21 cellular contexts compared by ENCODE assay signal in the genomic region with DNA sequence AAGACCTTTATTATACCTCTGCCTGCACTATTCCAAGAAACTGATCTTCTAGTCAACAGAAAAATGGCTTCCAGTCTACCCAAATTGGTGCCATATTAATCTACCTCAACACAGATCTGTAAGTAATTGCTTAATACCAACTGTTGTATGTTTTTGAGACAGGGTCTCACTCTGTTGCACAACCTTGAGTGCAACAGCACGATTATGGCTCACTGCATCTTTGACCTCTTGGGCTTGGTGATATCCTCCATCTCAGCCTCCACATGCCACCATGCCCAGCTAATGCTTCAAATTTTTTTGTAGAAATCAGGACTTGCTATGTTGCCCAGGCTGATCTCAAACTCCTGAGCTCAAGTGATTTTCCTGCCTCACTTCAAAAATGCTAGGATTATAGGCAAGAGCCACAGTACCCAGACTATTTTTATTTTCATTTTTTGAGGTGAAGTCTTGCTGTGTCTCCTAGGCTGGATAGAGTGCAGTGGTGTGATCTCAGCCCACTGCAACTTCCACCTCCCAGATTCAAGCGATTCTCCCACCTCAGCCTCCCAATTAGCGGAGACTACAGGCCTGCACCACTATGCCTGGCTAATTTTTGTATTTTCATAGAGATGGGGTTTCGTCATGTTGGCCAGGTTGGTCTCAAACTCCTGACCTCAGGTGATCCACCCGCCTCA. TPM values are rescaled to one million over a fixed set of nuclear protein-coding genes. Genes with fewer than 3 reads are reported as not detected.
A peak's percentile ranks its signal among the peaks of the same experiment; 100 is the strongest.
DNase-seq lines count a peak whose midpoint lies in the region; ATAC-seq, FAIRE-seq and TF ChIP-seq lines count a peak whose summit lies in the region.
"Had no signal": no experiment of that assay in that cellular context is flagged by ENCODE, and none has a peak within 500 bp of the region (broad histone marks: within the 10 kb centered on the region; RNA-seq: fewer than 3 reads in every experiment).

No MANE protein-coding gene starts in this region.

- H3K4me2 ChIP-seq in IMR-90 (ENCODE audit: low read depth, low read length) = no peak overlapping the region
- no peak overlapping the region for H3K4me2 ChIP-seq in GM12878 (ENCODE audit: control insufficient read depth, insufficient read depth)
- H3K4me2 ChIP-seq in trophoblast cell (ENCODE audit: low read length) = no peak overlapping the region
- H3K4me2 ChIP-seq: A549 had no signal

- H3K4me3 Mint-ChIP-seq in MCF 10A (ENCODE audit: unreplicated experiment) = no peak overlapping the region

- no peak overlapping the region for H3K4ac ChIP-seq in IMR-90 (ENCODE audit: low read depth, low read length)
- peak overlapping the region; percentile 97 for H3K4ac ChIP-seq in trophoblast cell (ENCODE audit: low read depth, low read length)

- in situ Hi-C loops in IMR-90 (cut with MboI; ENCODE audit: low sequenced_read_pairs) = no loop called here
- in situ Hi-C loops in GM12878 (cut with MboI) = no loop called here

- H3K27me3 Mint-ChIP-seq in MCF 10A (ENCODE audit: insufficient read depth, unreplicated experiment) = no peaks in the 10 kb centered on the region
- H3K27me3 Mint-ChIP-seq: CD4-positive, alpha-beta memory T cell had no signal

- H3K4me1 Mint-ChIP-seq in MCF 10A (ENCODE audit: insufficient read depth, unreplicated experiment) = peaks cover 26% of the 10 kb centered on the region

- H3K36me3 ChIP-seq in breast epithelium = no peaks in the 10 kb centered on the region
- H3K36me3 ChIP-seq in IMR-90 (ENCODE audit: control insufficient read depth, insufficient read depth, low read length) = peaks cover 45% of the 10 kb centered on the region
- H3K36me3 ChIP-seq in GM12878 (ENCODE audit: control insufficient read depth in 2 of 2, insufficient read depth in 2 of 2, low read length in 1 of 2) = peaks cover 7 to 27% of the 10 kb centered on the region in 2 experiments
- H3K36me3 ChIP-seq in trophoblast cell (ENCODE audit: control insufficient read depth in 1 of 2, insufficient read depth in 2 of 2, low read length in 2 of 2) = peaks cover 37 to 40% of the 10 kb centered on the region in 2 experiments

- intact Hi-C loops in MCF 10A (cut with micrococcal nuclease) (no loop called here), breast epithelium (cut with DNase I; ENCODE audit: low total_unique reads) (no loop called here), IMR-90 (cut with micrococcal nuclease) (no loop called here), GM12878 (cut with micrococcal nuclease; ENCODE audit: unreplicated experiment) (no loop called here)

- H3K27me3 ChIP-seq in breast epithelium (no peaks in the 10 kb centered on the region), IMR-90 (ENCODE audit: control insufficient read depth, insufficient read depth, low read length) (no peaks in the 10 kb centered on the region), GM12878 (replicated peaks in 1 of 2; ENCODE audit: control insufficient read depth in 2 of 2, insufficient read depth in 2 of 2, low read length in 1 of 2) (no peaks in the 10 kb centered on the region), trophoblast cell (ENCODE audit: insufficient read depth, low read length) (no peaks in the 10 kb centered on the region)

- H2AK5ac ChIP-seq in IMR-90 (ENCODE audit: low read depth, low read length) (no peak overlapping the region), trophoblast cell (ENCODE audit: low read length) (no peak overlapping the region)

- H3K4me3 ChIP-seq in breast epithelium (no peak overlapping the region), IMR-90 (ENCODE audit: insufficient read depth, low read depth, low read length) (no peak overlapping the region), GM12878 (no peak overlapping the region; the same call in 1 of the 2 replicates), trophoblast cell (ENCODE audit: low read depth, low read length) (no peak overlapping the region)
- H3K4me3 ChIP-seq: A549 had no signal

- TF ChIP-seq POLR2A in breast epithelium (IDR thresholded peaks at IDR 0.05) = no peak
- TF ChIP-seq POLR2A in IMR-90 (IDR thresholded peaks at IDR 0.05; ENCODE audit: low read depth, low read length) = no peak
- 0 out of 2 replicates have a peak, but pooled peaks have one; percentile 20 for TF ChIP-seq POLR2A in GM12878 (IDR thresholded peaks at IDR 0.05; ENCODE audit: low read depth, low read length)

- H3K23ac ChIP-seq in IMR-90 (ENCODE audit: low read depth, low read length) = no peak overlapping the region
- no peak overlapping the region for H3K23ac ChIP-seq in trophoblast cell (ENCODE audit: low read length)

- no peak overlapping the region for H2AK9ac ChIP-seq in IMR-90 (replicated peaks; ENCODE audit: low read depth, low read length, poor library complexity)

- H4K20me1 ChIP-seq in IMR-90 (ENCODE audit: insufficient read depth, low read length) = peaks cover 98% of the 10 kb centered on the region
- H4K20me1 ChIP-seq in GM12878 (ENCODE audit: control insufficient read depth, insufficient read depth) = peaks cover 3% of the 10 kb centered on the region

- peaks cover 93% of the 10 kb centered on the region for H3K36me3 Mint-ChIP-seq in MCF 10A (ENCODE audit: insufficient read depth, unreplicated experiment)

- H3K9me1 ChIP-seq in IMR-90 (ENCODE audit: insufficient read depth, low read length) = peaks cover 13% of the 10 kb centered on the region

- no peak overlapping the region for H3K9ac ChIP-seq in IMR-90 (ENCODE audit: low read depth, low read length)
- no peak overlapping the region for H3K9ac ChIP-seq in GM12878 (ENCODE audit: control insufficient read depth, insufficient read depth, low read length)
- H3K9ac ChIP-seq in trophoblast cell (ENCODE audit: low read length) = no peak overlapping the region

- no peak for TF ChIP-seq CTCF in MCF 10A (IDR thresholded peaks at IDR 0.05; ENCODE audit: unreplicated experiment)
- TF ChIP-seq CTCF in breast epithelium (IDR thresholded peaks at IDR 0.05) = no peak
- no peak for TF ChIP-seq CTCF in IMR-90 (conservative IDR thresholded peaks at IDR 0.05; ENCODE audit: low read depth, low read length)
- no peak for TF ChIP-seq CTCF in GM12878 (IDR thresholded peaks at IDR 0.05 in 2 of 3, conservative IDR thresholded peaks at IDR 0.05 in 1 of 3; ENCODE audit: control insufficient read depth in 2 of 3, extremely low read depth in 1 of 3, insufficient read depth in 1 of 3, low read depth in 3 of 3, low read length in 3 of 3)

- H4K5ac ChIP-seq in IMR-90 (ENCODE audit: low read depth, low read length) = no peak overlapping the region

- peaks cover 87% of the 10 kb centered on the region for H3K79me2 ChIP-seq in GM12878 (ENCODE audit: control insufficient read depth, insufficient read depth, low read length)
- H3K79me2 ChIP-seq in trophoblast cell (ENCODE audit: control insufficient read depth, insufficient read depth, low read length, poor library complexity) = peaks cover 20% of the 10 kb centered on the region

- H3K14ac ChIP-seq in IMR-90 (replicated peaks; ENCODE audit: low read depth, low read length) (no peak overlapping the region), trophoblast cell (ENCODE audit: low read length) (no peak overlapping the region)

- H4K91ac ChIP-seq in IMR-90 (ENCODE audit: insufficient read depth, low read depth, low read length) (no peak overlapping the region), trophoblast cell (ENCODE audit: low read depth, low read length) (no peak overlapping the region)

- H3K4me1 ChIP-seq in breast epithelium = peaks cover 0 to 16% of the 10 kb centered on the region in 2 donors
- H3K4me1 ChIP-seq in IMR-90 (ENCODE audit: control insufficient read depth, insufficient read depth, low read length) = peaks cover 6% of the 10 kb centered on the region
- no peaks in the 10 kb centered on the region; the same call in 1 of the 2 replicates for H3K4me1 ChIP-seq in GM12878 (ENCODE audit: control insufficient read depth, insufficient read depth, low read length)
- peaks cover 0 to 4% of the 10 kb centered on the region in 2 experiments for H3K4me1 ChIP-seq in trophoblast cell (ENCODE audit: control insufficient read depth in 1 of 2, insufficient read depth in 2 of 2, low read length in 2 of 2)

- no peak overlapping the region for H4K8ac ChIP-seq in IMR-90 (ENCODE audit: low read depth in 2 of 2, low read length in 2 of 2)
- H4K8ac ChIP-seq in trophoblast cell (ENCODE audit: low read depth, low read length) = no peak overlapping the region

- H2BK20ac ChIP-seq in IMR-90 (ENCODE audit: low read depth, low read length) = no peak overlapping the region

- POLR2A ChIA-PET in MCF 10A (lab: Yijun Ruan, JAX) (interaction anchor here (0.6 to 1.6 kb wide), 5 partner anchors 12 to 182 kb away, joined by 3 to 10 read pairs (median 3); a partner anchor contains a TSS), IMR-90 (lab: Charles Lee; ENCODE audit: unreplicated experiment) (no interaction called here), GM12878 (lab: Charles Lee) (no interaction called here)

- no peak for FAIRE-seq in GM12878 (lab: Jason Lieb, UNC)
- FAIRE-seq: D721Med, HTR-8/SVneo, RCC 7860 had no signal

- SMC1A ChIA-PET in GM12878 (lab: Charles Lee; ENCODE audit: uncharacterized antibody, unreplicated experiment) = interaction anchor here (1.3 to 3.3 kb wide), 2 partner anchors 9 to 23 kb away, joined by 5 to 8 read pairs; no protein-coding TSS in a partner anchor

- no TSS peak for BruUV-seq in MCF 10A (replicated peaks; lab: Mats Ljungman, UMichigan)
- no TSS peak for BruUV-seq in IMR-90 (replicated peaks; lab: Mats Ljungman, UMichigan)
- BruUV-seq in GM12878 (replicated peaks; lab: Mats Ljungman, UMichigan) = no TSS peak

- H4K12ac ChIP-seq in trophoblast cell (ENCODE audit: low read depth, low read length) = no peak overlapping the region

- H3K18ac ChIP-seq in IMR-90 (ENCODE audit: low read depth, low read length) (no peak overlapping the region), trophoblast cell (ENCODE audit: low read length) (no peak overlapping the region)

- H3K79me1 ChIP-seq in IMR-90 (ENCODE audit: low read depth in 1 of 2, low read length in 2 of 2) = peaks cover 0 to 45% of the 10 kb centered on the region in 2 experiments; a peak in 3 of 4 replicates
- no peaks in the 10 kb centered on the region for H3K79me1 ChIP-seq in trophoblast cell (ENCODE audit: low read length)

- no peak overlapping the region for H2BK120ac ChIP-seq in IMR-90 (ENCODE audit: low read depth, low read length)
- H2BK120ac ChIP-seq in trophoblast cell (ENCODE audit: insufficient read depth, low read length, poor library complexity) = no peak overlapping the region

- ATAC-seq in IMR-90 (ENCODE audit: low read depth) (no peak), GM12878 (no peak), GM19324 (IDR thresholded peaks at IDR 0.05; ENCODE audit: low FRiP score, unreplicated experiment) (no peak)
- ATAC-seq: A549, HCT116 had no signal

- H2BK5ac ChIP-seq in IMR-90 (ENCODE audit: low read depth, low read length, poor library complexity, severe bottlenecking) (peak overlapping the region; percentile 24), trophoblast cell (ENCODE audit: low read depth, low read length, poor library complexity) (no peak overlapping the region)

- H3K9me3 Mint-ChIP-seq in MCF 10A (ENCODE audit: unreplicated experiment) = no peaks in the 10 kb centered on the region

- H2BK12ac ChIP-seq in trophoblast cell (ENCODE audit: low read length) = no peak overlapping the region

- H3K27ac Mint-ChIP-seq in MCF 10A (ENCODE audit: low read depth, unreplicated experiment) = peak overlapping the region; percentile 31

- H3K27ac ChIP-seq in breast epithelium (no peak overlapping the region), IMR-90 (ENCODE audit: insufficient read depth, low read length) (no peak overlapping the region), GM12878 (ENCODE audit: control insufficient read depth, insufficient read depth) (no peak overlapping the region), trophoblast cell (ENCODE audit: low read depth, low read length) (no peak overlapping the region)
- H3K27ac ChIP-seq: A549 had no signal

- H3K9me3 ChIP-seq in breast epithelium (no peaks in the 10 kb centered on the region), IMR-90 (ENCODE audit: control insufficient read depth, insufficient read depth, low read length) (no peaks in the 10 kb centered on the region), GM12878 (replicated peaks; ENCODE audit: control insufficient read depth, insufficient read depth, low read length) (peaks cover 33% of the 10 kb centered on the region), trophoblast cell (ENCODE audit: insufficient read depth, low read depth, low read length) (no peaks in the 10 kb centered on the region)

- WGBS in IMR-90 (ENCODE audit: extremely low coverage in 2 of 2, insufficient read length in 1 of 2), 2 experiments = 100% methylated on average over 2 of the region's 5 CpGs; no CpG with 5 or more reads in 1 of the 2 experiments
- WGBS in GM12878 (ENCODE audit: insufficient coverage, insufficient replicate concordance, low lambda C conversion rate, missing lambda C conversion rate) = 97% methylated on average over 5 of the region's 5 CpGs
- WGBS in trophoblast cell (ENCODE audit: extremely low coverage, insufficient coverage, insufficient read length) = no CpG with 5 or more reads among the region's 5 CpGs

- H2AFZ ChIP-seq in IMR-90 (replicated peaks; ENCODE audit: low read length, poor library complexity) (no peak overlapping the region), GM12878 (ENCODE audit: control insufficient read depth, low read depth, low read length) (no peak overlapping the region), trophoblast cell (ENCODE audit: insufficient read depth, low read length, poor library complexity) (no peak overlapping the region)

- no peak for TF ChIP-seq EP300 in GM12878 (IDR thresholded peaks at IDR 0.05; ENCODE audit: borderline replicate concordance in 1 of 2, control insufficient read depth in 1 of 2, low read depth in 2 of 2, low read length in 2 of 2)

- H2BK15ac ChIP-seq in IMR-90 (ENCODE audit: low read depth, low read length) = no peak overlapping the region

- no peak overlapping the region for H3K56ac ChIP-seq in IMR-90 (ENCODE audit: extremely low read depth, insufficient read depth, low read length)

- RAD21 ChIA-PET in GM12878 (lab: Charles Lee; ENCODE audit: unreplicated experiment) = no interaction called here

- dilution Hi-C loops in IMR-90 (cut with HindIII; ENCODE audit: low sequenced_read_pairs, unreplicated experiment) = no loop called here

- TF ChIP-seq RAD21 in IMR-90 (IDR thresholded peaks at IDR 0.05; ENCODE audit: low read length) (no peak), GM12878 (IDR thresholded peaks at IDR 0.05; ENCODE audit: insufficient read depth, low read depth, low read length) (no peak)

- DNase-seq in MCF 10A (ENCODE audit: unreplicated experiment) = no peak
- no peak for DNase-seq in breast epithelium (ENCODE audit: low spot score in 2 of 2)
- DNase-seq in IMR-90 = no peak
- DNase-seq in GM12878 (ENCODE audit: low read depth, low spot score) = no peak
- no peak for DNase-seq in trophoblast cell
- no peak for DNase-seq in DMS153 treated with DMSO at 0.1 percent for 48 hours (lab: John Stamatoyannopoulos, UW; ENCODE audit: unreplicated experiment)
- no peak for DNase-seq in NCI-H446 treated with DMSO at 0.1 percent for 48 hours (lab: John Stamatoyannopoulos, UW)
- DNase-seq: CD4-positive, alpha-beta memory T cell; GF-D8; KBM-7; NCI-H1092 treated with DMSO at 0.1 percent for 48 hours; NCI-H1694 treated with DMSO at 0.1 percent for 48 hours; NCI-H510A; SHP77 had no signal

- CTCF ChIA-PET in MCF 10A (lab: Yijun Ruan, JAX) = interaction anchor here (0.6 to 1.8 kb wide), 3 partner anchors 11 to 1564 kb away, joined by 4 to 7 read pairs (median 5); no protein-coding TSS in a partner anchor
- CTCF ChIA-PET in IMR-90 (lab: Yijun Ruan, JAX) = no interaction called here
- CTCF ChIA-PET in GM12878 (lab: Yijun Ruan, JAX) = interaction anchor here (0.7 to 2.8 kb wide), 3 partner anchors 10 to 131 kb away, joined by 3 to 21 read pairs (median 3); no protein-coding TSS in a partner anchor

RNA-seq across cellular contexts. Expression of a gene that starts 14.4 kb away (rescaled TPM):
- total RNA-seq in MCF 10A (2022) = 78.6 and 88.0 TPM in 2 replicates
- total RNA-seq in breast epithelium = 10 to 100 TPM; 35.8 to 46.2 (median 36.4) TPM
- total RNA-seq in IMR-90 (2012; rRNA removed) = 25.6 and 38.9 TPM in 2 replicates
- polyA plus RNA-seq in IMR-90 (2012; rRNA removed) = 7.8 and 8.9 TPM in 2 replicates
- polyA plus RNA-seq in IMR-90 (2012; cell fraction: cytosol; rRNA removed) = 1.3 and 10.4 TPM in 2 replicates
- 17.2 and 31.8 TPM in 2 replicates for polyA plus RNA-seq in IMR-90 (2012; cell fraction: nucleus; rRNA removed; ENCODE audit: low replicate concordance)
- 111 and 118 TPM in 2 replicates for total RNA-seq in GM12878 (2013; cell fraction: nucleolus; rRNA removed)
- total RNA-seq in GM12878 (2014; rRNA removed) = 26.2 and 30.8 TPM in 2 replicates
- total RNA-seq in GM12878 (2014; rRNA removed; fragmentation: Illumina TruSeq; extraction: Trizol) = 32.1 and 32.3 TPM in 2 replicates
- 31.1 and 32.7 TPM in 2 replicates for total RNA-seq in GM12878 (2021)
- polyA plus RNA-seq in GM12878 (2011; ENCODE audit: low read depth) = 9.1 TPM
- 15.6 and 18.3 TPM in 2 replicates for polyA plus RNA-seq in GM12878 (2011; rRNA removed)
- 8.7 and 13.4 TPM in 2 replicates for polyA plus RNA-seq in GM12878 (2011; cell fraction: cytosol; rRNA removed)
- polyA plus RNA-seq in GM12878 (2011; cell fraction: nucleus; rRNA removed) = 27.5 and 46.1 TPM in 2 replicates
- polyA plus RNA-seq in GM12878 (2012) = 14.4 and 15.8 TPM in 2 replicates
- polyA plus RNA-seq in GM12878 (2014; fragmentation: Illumina TruSeq; extraction: Trizol) = 25.4 and 31.1 TPM in 2 replicates
- 1 to 10 TPM; 4.3 to 5.2 TPM for polyA plus RNA-seq in GM12878 (2014; fragmentation: Nextera tagmentation; extraction: Ambion mirVana)
- polyA plus RNA-seq in GM12878 (2014; rRNA removed) = 13.3 TPM in 2 replicates
- polyA plus RNA-seq in GM12878 (2016; fragmentation: Nextera tagmentation; extraction: Ambion mirVana) = 1 to 10 TPM; 3.7 to 5.1 TPM
- polyA minus RNA-seq in GM12878 (2011; rRNA and poly(A)+ RNA removed) = 12.8 and 17.3 TPM in 2 replicates
- 13.4 and 22.1 TPM in 2 replicates for polyA minus RNA-seq in GM12878 (2011; cell fraction: cytosol; rRNA and poly(A)+ RNA removed)
- polyA minus RNA-seq in GM12878 (2011; cell fraction: nucleus; rRNA and poly(A)+ RNA removed) = 29.7 and 51.9 TPM in 2 replicates
- polyA plus RNA-seq in trophoblast cell (2013) = 107 and 111 TPM in 2 replicates

RNA-seq across cellular contexts. Expression of a gene that starts 32.9 kb away (rescaled TPM):
- not detected in 2 replicates for total RNA-seq in MCF 10A (2022)
- total RNA-seq in breast epithelium = not detected
- not detected in 2 replicates for total RNA-seq in IMR-90 (2012; rRNA removed)
- not detected in 2 replicates for polyA plus RNA-seq in IMR-90 (2012; rRNA removed)
- polyA plus RNA-seq in IMR-90 (2012; cell fraction: cytosol; rRNA removed) = 0.08 TPM in 1 of 2 replicates, not detected in the other
- polyA plus RNA-seq in IMR-90 (2012; cell fraction: nucleus; rRNA removed; ENCODE audit: low replicate concordance) = not detected in 2 replicates
- not detected in 2 replicates for total RNA-seq in GM12878 (2013; cell fraction: nucleolus; rRNA removed)
- total RNA-seq in GM12878 (2014; rRNA removed) = not detected in 2 replicates
- not detected in 2 replicates for total RNA-seq in GM12878 (2014; rRNA removed; fragmentation: Illumina TruSeq; extraction: Trizol)
- total RNA-seq in GM12878 (2021) = not detected in 2 replicates
- polyA plus RNA-seq in GM12878 (2011; ENCODE audit: low read depth) = not detected
- polyA plus RNA-seq in GM12878 (2011; rRNA removed) = not detected in 2 replicates
- not detected in 2 replicates for polyA plus RNA-seq in GM12878 (2011; cell fraction: cytosol; rRNA removed)
- not detected in 2 replicates for polyA plus RNA-seq in GM12878 (2011; cell fraction: nucleus; rRNA removed)
- not detected in 2 replicates for polyA plus RNA-seq in GM12878 (2012)
- not detected in 2 replicates for polyA plus RNA-seq in GM12878 (2014; fragmentation: Illumina TruSeq; extraction: Trizol)
- not detected for polyA plus RNA-seq in GM12878 (2014; fragmentation: Nextera tagmentation; extraction: Ambion mirVana)
- polyA plus RNA-seq in GM12878 (2014; rRNA removed) = not detected in 2 replicates
- not detected for polyA plus RNA-seq in GM12878 (2016; fragmentation: Nextera tagmentation; extraction: Ambion mirVana)
- not detected in 2 replicates for polyA minus RNA-seq in GM12878 (2011; rRNA and poly(A)+ RNA removed)
- not detected in 2 replicates for polyA minus RNA-seq in GM12878 (2011; cell fraction: cytosol; rRNA and poly(A)+ RNA removed)
- polyA minus RNA-seq in GM12878 (2011; cell fraction: nucleus; rRNA and poly(A)+ RNA removed) = not detected in 2 replicates
- polyA plus RNA-seq in trophoblast cell (2013) = 5.8 and 6.1 TPM in 2 replicates
- total RNA-seq: CD4-positive, alpha-beta memory T cell; M059J had no signal
- polyA plus RNA-seq: CD4-positive, alpha-beta memory T cell had no signal
